ENCODE assay signal across 8 cellular contexts in the genomic region with DNA sequence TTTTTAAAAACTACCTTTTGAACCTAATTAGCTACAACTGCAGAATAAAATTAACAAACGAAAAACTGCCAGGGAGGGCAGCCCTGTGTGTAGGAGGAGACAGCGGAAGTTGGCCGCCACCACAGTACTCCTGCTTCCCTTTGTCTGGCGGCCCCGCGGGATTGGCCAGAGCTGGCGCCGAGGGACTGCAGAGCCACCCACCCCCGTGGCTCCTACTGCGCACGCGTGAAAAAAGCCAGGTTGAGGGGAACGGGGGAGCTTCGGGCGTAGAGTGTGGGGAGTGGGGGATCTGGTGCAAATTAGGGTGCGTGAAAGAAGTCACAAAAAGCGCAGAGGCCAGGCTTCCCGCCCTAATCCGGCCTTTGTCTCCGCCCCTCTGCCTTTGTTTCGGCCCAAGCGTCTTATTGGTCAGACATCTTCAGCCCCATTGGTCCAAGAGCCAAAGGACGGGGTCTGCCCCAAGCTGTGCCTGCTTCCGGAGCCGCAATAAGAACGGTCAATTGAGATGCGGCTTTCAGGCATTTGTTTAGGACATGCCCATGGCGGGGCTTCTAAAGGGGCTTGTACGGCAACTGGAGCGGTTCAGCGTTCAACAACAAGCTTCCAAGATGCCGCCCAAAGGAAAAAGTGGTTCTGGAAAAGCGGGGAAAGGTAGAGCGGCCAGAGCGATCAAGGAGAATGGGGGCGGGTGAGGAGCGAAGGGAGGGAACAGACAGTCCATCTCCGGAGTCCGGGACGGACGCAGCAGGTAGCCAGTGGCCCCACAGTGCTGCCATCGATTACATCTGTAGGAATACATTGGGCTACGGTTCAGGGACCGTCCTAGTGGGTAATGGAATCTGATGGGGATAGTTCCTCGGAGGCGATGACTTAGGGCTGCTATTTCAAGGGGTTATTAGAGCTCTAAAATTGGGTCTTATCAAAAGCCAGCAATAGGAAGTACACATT. TPM values are rescaled to one million over a fixed set of nuclear protein-coding genes. Genes with fewer than 3 reads are reported as not detected.
DNase-seq lines count a peak whose midpoint lies in the region; ATAC-seq, FAIRE-seq and TF ChIP-seq lines count a peak whose summit lies in the region.

A gene (plus strand): TSS at position 580 of the 948 bp plus-strand sequence. CDS start 29 bp downstream, at position 609.

- peak; percentile 97 for DNase-seq in EH (ENCODE audit: low read depth)
- peak; percentile 77 for DNase-seq in H54 (ENCODE audit: insufficient read length, low spot score)
- peak; percentile 86 for DNase-seq in LoVo (ENCODE audit: low spot score)
- DNase-seq in RWPE1 (ENCODE audit: low spot score), result peak; percentile 80
- DNase-seq in activated T-helper 2 cell treated with anti-CD3 and anti-CD28 coated beads, Interferon-gamma antibody, Interleukin-2, Interleukin-4, amounts not matched to agents 10 μg/mL and 5 μg/mL and 100 μg/mL, durations not matched to agents 14 hours and 24 hours and 36 hours (ENCODE audit: low spot score), result peak; percentile 77
- DNase-seq in fibroblast of pulmonary artery (ENCODE audit: low read depth), result peak; percentile 97
- peak; percentile 91 for DNase-seq in natural killer cell treated with Interleukin-12 subunit alpha and Interleukin-12 subunit beta and Interleukin-15 and Interleukin-18, amount 100 ng/mL, for 72 hours (ENCODE audit: low spot score)
- DNase-seq in stimulated activated naive CD8-positive, alpha-beta T cell treated with anti-CD3 and anti-CD28 coated beads, Interleukin-15, Interleukin-2, amounts not matched to agents 100 U/mL and 50 U/mL, for 24 hours, result peak; percentile 81

- H3K4me1 Mint-ChIP-seq in activated T-helper 2 cell treated with anti-CD3 and anti-CD28 coated beads, Interferon-gamma antibody, Interleukin-2, Interleukin-4, amounts not matched to agents 10 μg/mL and 5 μg/mL and 100 μg/mL, durations not matched to agents 14 hours and 24 hours and 36 hours (ENCODE audit: low read depth), result peaks cover 2% of the 10 kb centered on the region
- H3K4me1 Mint-ChIP-seq in natural killer cell treated with Interleukin-12 subunit alpha and Interleukin-12 subunit beta and Interleukin-15 and Interleukin-18, amount 100 ng/mL, for 72 hours (ENCODE audit: low read depth in 2 of 2), result peaks cover 5 to 8% of the 10 kb centered on the region in 2 donors

- CTCF ChIA-PET in RWPE1 (lab: Yijun Ruan, JAX), result no interaction called here

- POLR2A ChIA-PET in RWPE1 (lab: Yijun Ruan, JAX; ENCODE audit: low non-redundant PET), result interaction anchor here (0.6 kb wide), 1 partner anchor 9 kb away, joined by 4 read pairs; no protein-coding TSS in a partner anchor

- peaks cover 4% of the 10 kb centered on the region for H3K36me3 Mint-ChIP-seq in activated T-helper 2 cell treated with anti-CD3 and anti-CD28 coated beads, Interferon-gamma antibody, Interleukin-2, Interleukin-4, amounts not matched to agents 10 μg/mL and 5 μg/mL and 100 μg/mL, durations not matched to agents 14 hours and 24 hours and 36 hours (ENCODE audit: low read depth)
- no peaks in the 10 kb centered on the region for H3K36me3 Mint-ChIP-seq in natural killer cell treated with Interleukin-12 subunit alpha and Interleukin-12 subunit beta and Interleukin-15 and Interleukin-18, amount 100 ng/mL, for 72 hours

- intact Hi-C loops in activated T-helper 2 cell treated with anti-CD3 and anti-CD28 coated beads, Interferon-gamma antibody, Interleukin-2, Interleukin-4, amounts not matched to agents 10 μg/mL and 5 μg/mL and 100 μg/mL, durations not matched to agents 14 hours and 24 hours and 36 hours (cut with micrococcal nuclease), result loop anchor here (2.0 kb wide), 2 partner anchors 57 to 163 kb away; a partner anchor contains a TSS

- peak within 1 kb of the TSS; percentile 88 for H3K4me3 ChIP-seq in fibroblast of pulmonary artery (replicated peaks; ENCODE audit: low read depth, low read length)

- FAIRE-seq in H54 (lab: Jason Lieb, UNC), result peak; percentile 86

- H3K27me3 Mint-ChIP-seq in activated T-helper 2 cell treated with anti-CD3 and anti-CD28 coated beads, Interferon-gamma antibody, Interleukin-2, Interleukin-4, amounts not matched to agents 10 μg/mL and 5 μg/mL and 100 μg/mL, durations not matched to agents 14 hours and 24 hours and 36 hours (ENCODE audit: low read depth), result no peaks in the 10 kb centered on the region
- H3K27me3 Mint-ChIP-seq in natural killer cell treated with Interleukin-12 subunit alpha and Interleukin-12 subunit beta and Interleukin-15 and Interleukin-18, amount 100 ng/mL, for 72 hours, result peaks cover 0 to 4% of the 10 kb centered on the region in 2 donors

- ATAC-seq in natural killer cell treated with Interleukin-12 subunit alpha and Interleukin-12 subunit beta and Interleukin-15 and Interleukin-18, amount 100 ng/mL, for 72 hours, result peak; percentile 97 to 98
- ATAC-seq in stimulated activated naive CD8-positive, alpha-beta T cell treated with anti-CD3 and anti-CD28 coated beads, Interleukin-15, Interleukin-2, amounts not matched to agents 100 U/mL and 50 U/mL, for 24 hours, result peak; percentile 97

- peak; percentile 32; the same call in 1 of the 2 replicates for TF ChIP-seq POLR2A in H54 (IDR thresholded peaks at IDR 0.05; ENCODE audit: low read depth, low read length)

- no peak for TF ChIP-seq CTCF in RWPE1 (conservative IDR thresholded peaks at IDR 0.05; ENCODE audit: low read depth)
- TF ChIP-seq CTCF in fibroblast of pulmonary artery (IDR thresholded peaks at IDR 0.05; ENCODE audit: low read length, missing control alignments), result no peak

- no peaks in the 10 kb centered on the region for H3K9me3 Mint-ChIP-seq in activated T-helper 2 cell treated with anti-CD3 and anti-CD28 coated beads, Interferon-gamma antibody, Interleukin-2, Interleukin-4, amounts not matched to agents 10 μg/mL and 5 μg/mL and 100 μg/mL, durations not matched to agents 14 hours and 24 hours and 36 hours
- H3K9me3 Mint-ChIP-seq in natural killer cell treated with Interleukin-12 subunit alpha and Interleukin-12 subunit beta and Interleukin-15 and Interleukin-18, amount 100 ng/mL, for 72 hours, result no peaks in the 10 kb centered on the region

- no peak within 1 kb of the TSS for H3K27ac Mint-ChIP-seq in activated T-helper 2 cell treated with anti-CD3 and anti-CD28 coated beads, Interferon-gamma antibody, Interleukin-2, Interleukin-4, amounts not matched to agents 10 μg/mL and 5 μg/mL and 100 μg/mL, durations not matched to agents 14 hours and 24 hours and 36 hours
- H3K27ac Mint-ChIP-seq in natural killer cell treated with Interleukin-12 subunit alpha and Interleukin-12 subunit beta and Interleukin-15 and Interleukin-18, amount 100 ng/mL, for 72 hours, result no peak within 1 kb of the TSS

- no peak within 1 kb of the TSS for H3K4me3 Mint-ChIP-seq in activated T-helper 2 cell treated with anti-CD3 and anti-CD28 coated beads, Interferon-gamma antibody, Interleukin-2, Interleukin-4, amounts not matched to agents 10 μg/mL and 5 μg/mL and 100 μg/mL, durations not matched to agents 14 hours and 24 hours and 36 hours (ENCODE audit: low read depth)
- H3K4me3 Mint-ChIP-seq in natural killer cell treated with Interleukin-12 subunit alpha and Interleukin-12 subunit beta and Interleukin-15 and Interleukin-18, amount 100 ng/mL, for 72 hours, result no peak within 1 kb of the TSS

- H3K27ac ChIP-seq in RWPE1, result peak within 1 kb of the TSS; percentile 92

RNA-seq across cellular contexts. Expression of the gene that starts here (rescaled TPM):
- 13.5 and 16.8 TPM in 2 replicates for total RNA-seq in activated T-helper 2 cell treated with anti-CD3 and anti-CD28 coated beads, Interferon-gamma antibody, Interleukin-2, Interleukin-4, amounts not matched to agents 10 μg/mL and 5 μg/mL and 100 μg/mL, durations not matched to agents 14 hours and 24 hours and 36 hours
- total RNA-seq in natural killer cell treated with Interleukin-12 subunit alpha and Interleukin-12 subunit beta and Interleukin-15 and Interleukin-18, amount 100 ng/mL, for 72 hours, result 1 to 10 TPM; 6.8 to 7.2 TPM

Comparison
In these comparisons a context has a peak if more than half of its experiments do, and no peak if none do; other contexts are left out.
1. Peak in every context shown above with its lines: DNase-seq, ATAC-seq, H3K4me3 ChIP-seq and H3K27ac ChIP-seq.